8 cellular contexts compared by ENCODE assay signal in genomic region chr4:1012031-1012739, GRCh38. TPM values are rescaled to one million over a fixed set of nuclear protein-coding genes. Genes with fewer than 3 reads are reported as not detected.
DNase-seq lines count a peak whose midpoint lies in the region; TF ChIP-seq lines count a peak whose summit lies in the region.

No MANE protein-coding gene starts in this region.

- H2AFZ ChIP-seq in OCI-LY3 (ENCODE audit: low read depth, low read length), result no peak overlapping the region

- no peaks in the 10 kb centered on the region for H3K9me3 Mint-ChIP-seq in activated naive CD4-positive, alpha-beta T cell treated with anti-CD3 and anti-CD28 coated beads, Interleukin-2, amount 10 ng/mL, durations not matched to agents 7 days and 5 days

- CTCF ChIA-PET in activated naive CD4-positive, alpha-beta T cell treated with anti-CD3 and anti-CD28 coated beads, Interleukin-2, amount 10 ng/mL, durations not matched to agents 7 days and 5 days (lab: Charles Lee), result no interaction called here

- peak overlapping the region; percentile 69 for H3K4me3 Mint-ChIP-seq in activated naive CD4-positive, alpha-beta T cell treated with anti-CD3 and anti-CD28 coated beads, Interleukin-2, amount 10 ng/mL, durations not matched to agents 7 days and 5 days

- H3K9ac ChIP-seq in OCI-LY3 (ENCODE audit: low read length), result no peak overlapping the region

- no peak overlapping the region for H3K4me2 ChIP-seq in OCI-LY3 (ENCODE audit: low read length)

- 0 out of 2 replicates have a peak, but pooled peaks cover 4% of the 10 kb centered on the region for H3K4me1 ChIP-seq in OCI-LY3 (ENCODE audit: low read length)

- no peaks in the 10 kb centered on the region for H3K9me3 ChIP-seq in OCI-LY3 (ENCODE audit: insufficient read depth, low read length)

- peaks cover 16% of the 10 kb centered on the region for H3K4me1 Mint-ChIP-seq in activated naive CD4-positive, alpha-beta T cell treated with anti-CD3 and anti-CD28 coated beads, Interleukin-2, amount 10 ng/mL, durations not matched to agents 7 days and 5 days

- peaks cover 28% of the 10 kb centered on the region for H3K27me3 Mint-ChIP-seq in activated naive CD4-positive, alpha-beta T cell treated with anti-CD3 and anti-CD28 coated beads, Interleukin-2, amount 10 ng/mL, durations not matched to agents 7 days and 5 days

- H3K27ac ChIP-seq in OCI-LY3 (ENCODE audit: low read length), result no peak overlapping the region

- no peaks in the 10 kb centered on the region for H4K20me1 ChIP-seq in OCI-LY3 (ENCODE audit: insufficient read depth, low read length)

- no peak overlapping the region for H3K27ac Mint-ChIP-seq in activated naive CD4-positive, alpha-beta T cell treated with anti-CD3 and anti-CD28 coated beads, Interleukin-2, amount 10 ng/mL, durations not matched to agents 7 days and 5 days

- peak overlapping the region; percentile 43; the same call in 1 of the 2 replicates for H3K4me3 ChIP-seq in OCI-LY3 (ENCODE audit: low read length)

- TF ChIP-seq CTCF in OCI-LY3 (IDR thresholded peaks at IDR 0.05; ENCODE audit: low read depth, low read length), result no peak

- H3K79me2 ChIP-seq in OCI-LY3 (ENCODE audit: low read length), result no peaks in the 10 kb centered on the region

- peak; percentile 80 for DNase-seq in Daoy (ENCODE audit: low read depth)
- peak; percentile 56 for DNase-seq in activated naive CD4-positive, alpha-beta T cell treated with anti-CD3 and anti-CD28 coated beads, Interleukin-2, amount 10 ng/mL, durations not matched to agents 7 days and 5 days
- peak; percentile 76 for DNase-seq in iPS-NIHi11 (ENCODE audit: low spot score)
- DNase-seq in stimulated activated CD4-positive, alpha-beta T cell treated with anti-CD3 and anti-CD28 coated beads, Interleukin-4, amount 100 ng/mL, for 24 hours, result peak; percentile 31
- no peak for DNase-seq in NCI-H187 treated with DMSO at 0.1 percent for 48 hours (lab: John Stamatoyannopoulos, UW)
- no peak for DNase-seq in NCI-H510A (lab: John Stamatoyannopoulos, UW)
- DNase-seq in Ammon's horn (ENCODE audit: low spot score), result no peak

- no peaks in the 10 kb centered on the region for H3K36me3 ChIP-seq in OCI-LY3 (replicated peaks; ENCODE audit: low read depth, low read length)

- H3K27me3 ChIP-seq in OCI-LY3 (ENCODE audit: low read depth, low read length), result peaks cover 16% of the 10 kb centered on the region

- no peaks in the 10 kb centered on the region for H3K36me3 Mint-ChIP-seq in activated naive CD4-positive, alpha-beta T cell treated with anti-CD3 and anti-CD28 coated beads, Interleukin-2, amount 10 ng/mL, durations not matched to agents 7 days and 5 days

RNA-seq across cellular contexts. Expression of gene FGFRL1, which starts 0.8 kb away (rescaled TPM):
- total RNA-seq in Daoy (2014; rRNA removed; shearing (Covaris generic)), result 35.5 and 40.6 TPM in 2 replicates

RNA-seq across cellular contexts. Expression of gene SLC26A1, which starts 19.0 kb away (rescaled TPM):
- total RNA-seq in Daoy (2014; rRNA removed; shearing (Covaris generic)), result 0.57 TPM in 1 of 2 replicates, not detected in the other

RNA-seq across cellular contexts. Expression of gene IDUA, which starts 25.3 kb away (rescaled TPM):
- 1.0 and 2.3 TPM in 2 replicates for total RNA-seq in Daoy (2014; rRNA removed; shearing (Covaris generic))

RNA-seq across cellular contexts. Expression of gene DGKQ, which starts 38.8 kb away (rescaled TPM):
- total RNA-seq in Daoy (2014; rRNA removed; shearing (Covaris generic)), result 4.3 and 4.4 TPM in 2 replicates

Comparison
In these comparisons a context has a peak if more than half of its experiments do, and no peak if none do; other contexts are left out.
1. DNase-seq: peak in Daoy (single experiment), activated naive CD4-positive, alpha-beta T cell treated with anti-CD3 and anti-CD28 coated beads, Interleukin-2, amount 10 ng/mL, durations not matched to agents 7 days and 5 days (single experiment), iPS-NIHi11 (single experiment) and stimulated activated CD4-positive, alpha-beta T cell treated with anti-CD3 and anti-CD28 coated beads, Interleukin-4, amount 100 ng/mL, for 24 hours (single experiment); none in NCI-H187 treated with DMSO at 0.1 percent for 48 hours (single experiment), NCI-H510A (single experiment) and Ammon's horn (single experiment).